In genomic region chr15:75508741-75509532, GRCh38 we compare ENCODE assay signal across 8 cellular contexts. TPM values are rescaled to one million over a fixed set of nuclear protein-coding genes. Genes with fewer than 3 reads are reported as not detected.
A peak's percentile ranks its signal among the peaks of the same experiment; 100 is the strongest.
DNase-seq lines count a peak whose midpoint lies in the region; ATAC-seq and FAIRE-seq lines count a peak whose summit lies in the region.

No MANE protein-coding gene starts in this region.

- peaks cover 0 to 4% of the 10 kb centered on the region in 2 donors for H3K36me3 Mint-ChIP-seq in naive B cell

- H3K27me3 Mint-ChIP-seq in naive B cell = no peaks in the 10 kb centered on the region

- ATAC-seq in naive B cell (ENCODE audit: low read depth in 2 of 2) = peak in 1 of 2 donors; percentile 33

- H3K9me3 Mint-ChIP-seq in naive B cell = no peaks in the 10 kb centered on the region

- H3K4me3 Mint-ChIP-seq in naive B cell = no peak overlapping the region

- DNase-seq in ELR (ENCODE audit: low read depth) (peak; percentile 49), NCI-H69 (lab: John Stamatoyannopoulos, UW) (peak; percentile 6), cerebellar cortex (ENCODE audit: low spot score) (peak; percentile 44), naive B cell (peak; percentile 8), NCI-H1694 (lab: John Stamatoyannopoulos, UW) (no peak), islet precursor cell (no peak), NCI-H2107 treated with DMSO at 0.1 percent for 48 hours (lab: John Stamatoyannopoulos, UW; ENCODE audit: unreplicated experiment) (no peak)

- H3K27ac Mint-ChIP-seq in naive B cell = peak overlapping the region in 1 of 6 donors; percentile 76

- no peaks in the 10 kb centered on the region for H3K4me1 Mint-ChIP-seq in naive B cell

- peak; percentile 25 for FAIRE-seq in A204.1 (lab: Jason Lieb, UNC)

RNA-seq across cellular contexts. Expression of gene SIN3A, which starts 57.4 kb away (rescaled TPM):
- 10 to 100 TPM; 14.2 to 21.4 (median 15.5) TPM for polyA plus RNA-seq in naive B cell (ENCODE audit: low read depth in 6 of 6)

Comparison
In these comparisons a context has a peak if more than half of its experiments do, and no peak if none do; other contexts are left out.
1. DNase-seq: peak in ELR (single experiment), NCI-H69 (single experiment), cerebellar cortex (single experiment) and naive B cell (single experiment); none in NCI-H1694 (single experiment), islet precursor cell (single experiment) and NCI-H2107 treated with DMSO at 0.1 percent for 48 hours (single experiment).